ENCODE assay signal across 7 cellular contexts in genomic region chr2:197777823-197778407, GRCh38. TPM values are rescaled to one million over a fixed set of nuclear protein-coding genes. Genes with fewer than 3 reads are reported as not detected.
A peak's percentile ranks its signal among the peaks of the same experiment; 100 is the strongest.
DNase-seq lines count a peak whose midpoint lies in the region; ATAC-seq and TF ChIP-seq lines count a peak whose summit lies in the region.

No MANE protein-coding gene starts in this region.

- H3F3A ChIP-seq in GM23248 (ENCODE audit: insufficient read depth): no peaks in the 10 kb centered on the region

- H3K27me3 ChIP-seq in GM23248 (replicated peaks; ENCODE audit: insufficient read depth) (no peaks in the 10 kb centered on the region), RWPE2 (ENCODE audit: insufficient read depth, poor library complexity, severe bottlenecking) (no peaks in the 10 kb centered on the region)

- H3K4me3 ChIP-seq in GM23248 (no peak overlapping the region), RWPE2 (ENCODE audit: severe bottlenecking) (no peak overlapping the region)

- DNase-seq in Calu3 (peak; percentile 45), GM23248 (peak; percentile 40), RWPE2 (ENCODE audit: low spot score) (no peak), fibroblast of gingiva (ENCODE audit: low read depth) (peak; percentile 20), renal cortical epithelial cell (ENCODE audit: low read depth) (peak; percentile 33), NCI-H1417 treated with DMSO at 0.1 percent for 48 hours (lab: John Stamatoyannopoulos, UW) (no peak), 8988T (no peak)

- no TSS peak for BruUV-seq in Calu3 (replicated peaks; lab: Mats Ljungman, UMichigan)

- H3K79me2 ChIP-seq in GM23248 (ENCODE audit: insufficient read depth): no peaks in the 10 kb centered on the region

- H3K27ac Mint-ChIP-seq in Calu3 (ENCODE audit: unreplicated experiment): no peak overlapping the region

- no peaks in the 10 kb centered on the region for H3K9me3 Mint-ChIP-seq in Calu3 (ENCODE audit: low read depth, unreplicated experiment)

- H3K4me2 ChIP-seq in GM23248 (ENCODE audit: unreplicated experiment): no peak overlapping the region

- H3K36me3 Mint-ChIP-seq in Calu3 (ENCODE audit: insufficient read depth, unreplicated experiment): no peaks in the 10 kb centered on the region

- H3K27me3 Mint-ChIP-seq in Calu3 (ENCODE audit: unreplicated experiment): no peaks in the 10 kb centered on the region

- in situ Hi-C loops in GM23248 (cut with MboI): no loop called here

- H3K36me3 ChIP-seq in GM23248 (ENCODE audit: low read depth): no peaks in the 10 kb centered on the region
- H3K36me3 ChIP-seq in RWPE2 (ENCODE audit: low read depth): no peaks in the 10 kb centered on the region

- no peaks in the 10 kb centered on the region for H3K9me3 ChIP-seq in GM23248 (ENCODE audit: low read depth)
- H3K9me3 ChIP-seq in RWPE2 (ENCODE audit: severe bottlenecking): peaks cover 4% of the 10 kb centered on the region

- no peak overlapping the region for H2AFZ ChIP-seq in GM23248

- CTCF ChIA-PET in Calu3 (lab: Charles Lee): no interaction called here

- 24 to 25% methylated on average over 4 of the region's 4 CpGs for WGBS in GM23248 (ENCODE audit: low coverage in 1 of 2, low lambda C conversion rate in 2 of 2, missing lambda C conversion rate in 2 of 2), 2 experiments

- H4K20me1 ChIP-seq in GM23248 (ENCODE audit: insufficient read depth): no peaks in the 10 kb centered on the region

- H3K4me3 Mint-ChIP-seq in Calu3 (ENCODE audit: low read depth, unreplicated experiment): no peak overlapping the region

- intact Hi-C loops in Calu3 (cut with micrococcal nuclease; ENCODE audit: unreplicated experiment): loop anchor here (1.0 to 2.0 kb wide), 3 partner anchors 71 to 587 kb away; no protein-coding TSS in a partner anchor

- no peak overlapping the region for H3K27ac ChIP-seq in GM23248
- no peak overlapping the region for H3K27ac ChIP-seq in RWPE2 (ENCODE audit: poor library complexity, severe bottlenecking)

- peak; percentile 62 for TF ChIP-seq CTCF in Calu3 (IDR thresholded peaks at IDR 0.05; ENCODE audit: unreplicated experiment)
- peak; percentile 86 for TF ChIP-seq CTCF in RWPE2 (IDR thresholded peaks at IDR 0.05; ENCODE audit: poor library complexity, severe bottlenecking)

- no peaks in the 10 kb centered on the region for H3K4me1 Mint-ChIP-seq in Calu3 (ENCODE audit: low read depth, unreplicated experiment)

- no peaks in the 10 kb centered on the region for H3K9me2 ChIP-seq in GM23248 (ENCODE audit: insufficient read depth)

- no peak for ATAC-seq in RWPE2 (ENCODE audit: low read depth)

- no peaks in the 10 kb centered on the region for H3K4me1 ChIP-seq in GM23248 (ENCODE audit: insufficient read depth)
- no peaks in the 10 kb centered on the region for H3K4me1 ChIP-seq in RWPE2 (ENCODE audit: insufficient read depth, poor library complexity, severe bottlenecking)

- no peak overlapping the region for H3K9ac ChIP-seq in GM23248

RNA-seq across cellular contexts. Expression of gene BOLL, which starts 7.2 kb away (rescaled TPM):
- total RNA-seq in Calu3 (2022) (not detected in 2 replicates), renal cortical epithelial cell (not detected in 2 replicates)
- not detected in 2 replicates for total RNA-seq in GM23248 (2014; rRNA removed; shearing (Covaris generic))
- not detected in 2 replicates for polyA plus RNA-seq in GM23248 (2016; fragmentation: Nextera tagmentation; extraction: Ambion mirVana)

RNA-seq across cellular contexts. Expression of gene PLCL1, which starts 26.5 kb away (rescaled TPM):
- total RNA-seq in Calu3 (2022) (0.07 TPM in 1 of 2 replicates, not detected in the other), renal cortical epithelial cell (under 0.01 and 1.2 TPM in 2 replicates)
- 2.3 TPM in 2 replicates for total RNA-seq in GM23248 (2014; rRNA removed; shearing (Covaris generic))
- polyA plus RNA-seq in GM23248 (2016; fragmentation: Nextera tagmentation; extraction: Ambion mirVana): 0.44 and 0.80 TPM in 2 replicates

Comparison
In these comparisons a context has a peak if more than half of its experiments do, and no peak if none do; other contexts are left out.
1. DNase-seq: peak in Calu3 (single experiment), GM23248 (single experiment), fibroblast of gingiva (single experiment) and renal cortical epithelial cell (single experiment); none in RWPE2 (single experiment), NCI-H1417 treated with DMSO at 0.1 percent for 48 hours (single experiment) and 8988T (single experiment).